ENCODE assay signal across 1 cellular context in the genomic region with DNA sequence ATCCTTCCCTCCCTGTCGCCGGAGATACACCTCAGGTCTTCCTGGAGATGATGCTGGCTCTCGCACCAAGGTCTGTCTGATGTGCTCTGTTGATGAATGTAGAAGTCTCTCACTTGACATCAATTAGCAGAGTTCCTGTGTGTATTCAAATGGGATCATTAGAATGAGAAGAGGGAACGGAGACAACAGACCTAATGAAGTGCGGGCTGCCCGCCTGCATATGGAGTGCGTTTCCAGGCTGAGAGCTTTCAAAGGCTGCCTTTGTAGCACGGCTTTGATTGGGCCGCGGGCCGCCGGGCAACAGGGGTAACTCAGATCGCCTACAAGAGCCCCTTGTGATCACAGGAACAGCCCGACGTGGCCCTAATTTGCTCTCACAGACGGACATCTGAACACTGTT.
TF ChIP-seq lines count a peak whose summit lies in the region.

No MANE protein-coding gene starts in this region.

TF ChIP-seq in H1, 55 proteins besides CTCF, POLR2A, EP300 and RAD21:
- TF ChIP-seq, protein P1, sequence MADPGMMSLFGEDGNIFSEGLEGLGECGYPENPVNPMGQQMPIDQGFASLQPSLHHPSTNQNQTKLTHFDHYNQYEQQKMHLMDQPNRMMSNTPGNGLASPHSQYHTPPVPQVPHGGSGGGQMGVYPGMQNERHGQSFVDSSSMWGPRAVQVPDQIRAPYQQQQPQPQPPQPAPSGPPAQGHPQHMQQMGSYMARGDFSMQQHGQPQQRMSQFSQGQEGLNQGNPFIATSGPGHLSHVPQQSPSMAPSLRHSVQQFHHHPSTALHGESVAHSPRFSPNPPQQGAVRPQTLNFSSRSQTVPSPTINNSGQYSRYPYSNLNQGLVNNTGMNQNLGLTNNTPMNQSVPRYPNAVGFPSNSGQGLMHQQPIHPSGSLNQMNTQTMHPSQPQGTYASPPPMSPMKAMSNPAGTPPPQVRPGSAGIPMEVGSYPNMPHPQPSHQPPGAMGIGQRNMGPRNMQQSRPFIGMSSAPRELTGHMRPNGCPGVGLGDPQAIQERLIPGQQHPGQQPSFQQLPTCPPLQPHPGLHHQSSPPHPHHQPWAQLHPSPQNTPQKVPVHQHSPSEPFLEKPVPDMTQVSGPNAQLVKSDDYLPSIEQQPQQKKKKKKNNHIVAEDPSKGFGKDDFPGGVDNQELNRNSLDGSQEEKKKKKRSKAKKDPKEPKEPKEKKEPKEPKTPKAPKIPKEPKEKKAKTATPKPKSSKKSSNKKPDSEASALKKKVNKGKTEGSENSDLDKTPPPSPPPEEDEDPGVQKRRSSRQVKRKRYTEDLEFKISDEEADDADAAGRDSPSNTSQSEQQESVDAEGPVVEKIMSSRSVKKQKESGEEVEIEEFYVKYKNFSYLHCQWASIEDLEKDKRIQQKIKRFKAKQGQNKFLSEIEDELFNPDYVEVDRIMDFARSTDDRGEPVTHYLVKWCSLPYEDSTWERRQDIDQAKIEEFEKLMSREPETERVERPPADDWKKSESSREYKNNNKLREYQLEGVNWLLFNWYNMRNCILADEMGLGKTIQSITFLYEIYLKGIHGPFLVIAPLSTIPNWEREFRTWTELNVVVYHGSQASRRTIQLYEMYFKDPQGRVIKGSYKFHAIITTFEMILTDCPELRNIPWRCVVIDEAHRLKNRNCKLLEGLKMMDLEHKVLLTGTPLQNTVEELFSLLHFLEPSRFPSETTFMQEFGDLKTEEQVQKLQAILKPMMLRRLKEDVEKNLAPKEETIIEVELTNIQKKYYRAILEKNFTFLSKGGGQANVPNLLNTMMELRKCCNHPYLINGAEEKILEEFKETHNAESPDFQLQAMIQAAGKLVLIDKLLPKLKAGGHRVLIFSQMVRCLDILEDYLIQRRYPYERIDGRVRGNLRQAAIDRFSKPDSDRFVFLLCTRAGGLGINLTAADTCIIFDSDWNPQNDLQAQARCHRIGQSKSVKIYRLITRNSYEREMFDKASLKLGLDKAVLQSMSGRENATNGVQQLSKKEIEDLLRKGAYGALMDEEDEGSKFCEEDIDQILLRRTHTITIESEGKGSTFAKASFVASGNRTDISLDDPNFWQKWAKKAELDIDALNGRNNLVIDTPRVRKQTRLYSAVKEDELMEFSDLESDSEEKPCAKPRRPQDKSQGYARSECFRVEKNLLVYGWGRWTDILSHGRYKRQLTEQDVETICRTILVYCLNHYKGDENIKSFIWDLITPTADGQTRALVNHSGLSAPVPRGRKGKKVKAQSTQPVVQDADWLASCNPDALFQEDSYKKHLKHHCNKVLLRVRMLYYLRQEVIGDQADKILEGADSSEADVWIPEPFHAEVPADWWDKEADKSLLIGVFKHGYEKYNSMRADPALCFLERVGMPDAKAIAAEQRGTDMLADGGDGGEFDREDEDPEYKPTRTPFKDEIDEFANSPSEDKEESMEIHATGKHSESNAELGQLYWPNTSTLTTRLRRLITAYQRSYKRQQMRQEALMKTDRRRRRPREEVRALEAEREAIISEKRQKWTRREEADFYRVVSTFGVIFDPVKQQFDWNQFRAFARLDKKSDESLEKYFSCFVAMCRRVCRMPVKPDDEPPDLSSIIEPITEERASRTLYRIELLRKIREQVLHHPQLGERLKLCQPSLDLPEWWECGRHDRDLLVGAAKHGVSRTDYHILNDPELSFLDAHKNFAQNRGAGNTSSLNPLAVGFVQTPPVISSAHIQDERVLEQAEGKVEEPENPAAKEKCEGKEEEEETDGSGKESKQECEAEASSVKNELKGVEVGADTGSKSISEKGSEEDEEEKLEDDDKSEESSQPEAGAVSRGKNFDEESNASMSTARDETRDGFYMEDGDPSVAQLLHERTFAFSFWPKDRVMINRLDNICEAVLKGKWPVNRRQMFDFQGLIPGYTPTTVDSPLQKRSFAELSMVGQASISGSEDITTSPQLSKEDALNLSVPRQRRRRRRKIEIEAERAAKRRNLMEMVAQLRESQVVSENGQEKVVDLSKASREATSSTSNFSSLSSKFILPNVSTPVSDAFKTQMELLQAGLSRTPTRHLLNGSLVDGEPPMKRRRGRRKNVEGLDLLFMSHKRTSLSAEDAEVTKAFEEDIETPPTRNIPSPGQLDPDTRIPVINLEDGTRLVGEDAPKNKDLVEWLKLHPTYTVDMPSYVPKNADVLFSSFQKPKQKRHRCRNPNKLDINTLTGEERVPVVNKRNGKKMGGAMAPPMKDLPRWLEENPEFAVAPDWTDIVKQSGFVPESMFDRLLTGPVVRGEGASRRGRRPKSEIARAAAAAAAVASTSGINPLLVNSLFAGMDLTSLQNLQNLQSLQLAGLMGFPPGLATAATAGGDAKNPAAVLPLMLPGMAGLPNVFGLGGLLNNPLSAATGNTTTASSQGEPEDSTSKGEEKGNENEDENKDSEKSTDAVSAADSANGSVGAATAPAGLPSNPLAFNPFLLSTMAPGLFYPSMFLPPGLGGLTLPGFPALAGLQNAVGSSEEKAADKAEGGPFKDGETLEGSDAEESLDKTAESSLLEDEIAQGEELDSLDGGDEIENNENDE (IDR thresholded peaks at IDR 0.05; ENCODE audit: insufficient replicate concordance, low read length), result no peak
- peak; percentile 25 for TF ChIP-seq NANOG (IDR thresholded peaks at IDR 0.05; ENCODE audit: insufficient read depth, low read depth, low read length, poor library complexity, severe bottlenecking)
